ENCODE assay signal across 8 cellular contexts in genomic region chrX:1592863-1593201, GRCh38. TPM values are rescaled to one million over a fixed set of nuclear protein-coding genes. Genes with fewer than 3 reads are reported as not detected.
DNase-seq lines count a peak whose midpoint lies in the region; ATAC-seq and TF ChIP-seq lines count a peak whose summit lies in the region.

No MANE protein-coding gene starts in this region.

- peak; percentile 28 for DNase-seq in activated CD4-positive, alpha-beta T cell treated with anti-CD3 and anti-CD28 coated beads, Interleukin-2, amount 10 ng/mL, durations not matched to agents 7 days and 5 days
- DNase-seq in activated CD4-positive, alpha-beta T cell treated with anti-CD3 and anti-CD28 coated beads, Interleukin-2, amount 50 U/mL, for 48 hours = no peak
- DNase-seq in activated naive CD8-positive, alpha-beta T cell treated with anti-CD3 and anti-CD28 coated beads, Interleukin-2, amount 50 U/mL, for 24 hours = no peak
- DNase-seq in kidney glomerular epithelial cell (lab: John Stamatoyannopoulos, UW) (peak; percentile 7), tibial artery (no peak), HPDE6-E6E7 (ENCODE audit: extremely low spot score) (no peak), sciatic nerve (ENCODE audit: low spot score) (no peak)

- intact Hi-C loops in tibial artery (cut with DNase I; ENCODE audit: low total_unique reads) = loop anchor here (5.0 to 10.0 kb wide), 3 partner anchors 141 to 598 kb away; partner anchors contain the start of genes ASMTL and SLC25A6
- intact Hi-C loops in sciatic nerve (cut with DNase I) = no loop called here

- CTCF ChIA-PET in activated CD4-positive, alpha-beta T cell treated with anti-CD3 and anti-CD28 coated beads, Interleukin-2, amount 10 ng/mL, durations not matched to agents 7 days and 5 days (lab: Charles Lee) = no interaction called here

- peak; percentile 2 for ATAC-seq in HG03469 (IDR thresholded peaks at IDR 0.05; ENCODE audit: unreplicated experiment)
- ATAC-seq in activated naive CD8-positive, alpha-beta T cell treated with anti-CD3 and anti-CD28 coated beads, Interleukin-2, amount 50 U/mL, for 24 hours = peak; percentile 6
- ATAC-seq in sciatic nerve = no peak

- peak overlapping the region; percentile 95 for H3K4me3 Mint-ChIP-seq in activated CD4-positive, alpha-beta T cell treated with anti-CD3 and anti-CD28 coated beads, Interleukin-2, amount 10 ng/mL, durations not matched to agents 7 days and 5 days
- peak overlapping the region; percentile 93 for H3K4me3 Mint-ChIP-seq in activated naive CD8-positive, alpha-beta T cell treated with anti-CD3 and anti-CD28 coated beads, Interleukin-2, amount 50 U/mL, for 24 hours

- H3K9me3 ChIP-seq in tibial artery = no peaks in the 10 kb centered on the region

- H3K9me3 Mint-ChIP-seq in activated CD4-positive, alpha-beta T cell treated with anti-CD3 and anti-CD28 coated beads, Interleukin-2, amount 10 ng/mL, durations not matched to agents 7 days and 5 days = no peaks in the 10 kb centered on the region
- no peaks in the 10 kb centered on the region for H3K9me3 Mint-ChIP-seq in activated naive CD8-positive, alpha-beta T cell treated with anti-CD3 and anti-CD28 coated beads, Interleukin-2, amount 50 U/mL, for 24 hours

- TF ChIP-seq CTCF in tibial artery (IDR thresholded peaks at IDR 0.05) = no peak

- peak overlapping the region; percentile 77 to 83 for H3K4me3 ChIP-seq in tibial artery

- no peaks in the 10 kb centered on the region for H3K27me3 Mint-ChIP-seq in activated CD4-positive, alpha-beta T cell treated with anti-CD3 and anti-CD28 coated beads, Interleukin-2, amount 10 ng/mL, durations not matched to agents 7 days and 5 days
- no peaks in the 10 kb centered on the region for H3K27me3 Mint-ChIP-seq in activated naive CD8-positive, alpha-beta T cell treated with anti-CD3 and anti-CD28 coated beads, Interleukin-2, amount 50 U/mL, for 24 hours

- H3K27ac Mint-ChIP-seq in activated CD4-positive, alpha-beta T cell treated with anti-CD3 and anti-CD28 coated beads, Interleukin-2, amount 10 ng/mL, durations not matched to agents 7 days and 5 days = peak overlapping the region; percentile 94
- peak overlapping the region; percentile 87 for H3K27ac Mint-ChIP-seq in activated naive CD8-positive, alpha-beta T cell treated with anti-CD3 and anti-CD28 coated beads, Interleukin-2, amount 50 U/mL, for 24 hours

- peaks cover 42% of the 10 kb centered on the region for H3K36me3 Mint-ChIP-seq in activated CD4-positive, alpha-beta T cell treated with anti-CD3 and anti-CD28 coated beads, Interleukin-2, amount 10 ng/mL, durations not matched to agents 7 days and 5 days (ENCODE audit: low read depth)
- H3K36me3 Mint-ChIP-seq in activated naive CD8-positive, alpha-beta T cell treated with anti-CD3 and anti-CD28 coated beads, Interleukin-2, amount 50 U/mL, for 24 hours (ENCODE audit: low read depth) = peaks cover 35% of the 10 kb centered on the region

- peak overlapping the region in 1 of 2 donors; percentile 76 for H3K27ac ChIP-seq in tibial artery

- POLR2A ChIA-PET in activated CD4-positive, alpha-beta T cell treated with anti-CD3 and anti-CD28 coated beads, Interleukin-2, amount 10 ng/mL, durations not matched to agents 7 days and 5 days (lab: Charles Lee) = no interaction called here

- no peaks in the 10 kb centered on the region for H3K27me3 ChIP-seq in tibial artery

- H3K36me3 ChIP-seq in tibial artery = peaks cover 37 to 45% (median 41%) of the 10 kb centered on the region in 3 donors

- H3K4me1 ChIP-seq in tibial artery = peaks cover 0 to 22% (median 18%) of the 10 kb centered on the region in 4 donors

- H3K4me1 Mint-ChIP-seq in activated CD4-positive, alpha-beta T cell treated with anti-CD3 and anti-CD28 coated beads, Interleukin-2, amount 10 ng/mL, durations not matched to agents 7 days and 5 days = peaks cover 33% of the 10 kb centered on the region
- peaks cover 27% of the 10 kb centered on the region for H3K4me1 Mint-ChIP-seq in activated naive CD8-positive, alpha-beta T cell treated with anti-CD3 and anti-CD28 coated beads, Interleukin-2, amount 50 U/mL, for 24 hours

RNA-seq across cellular contexts. Expression of gene AKAP17A, which starts 1.4 kb away (rescaled TPM):
- total RNA-seq in activated CD4-positive, alpha-beta T cell treated with anti-CD3 and anti-CD28 coated beads, Interleukin-2, amount 10 ng/mL, durations not matched to agents 7 days and 5 days = 10 to 100 TPM; 61.6 to 66.5 TPM
- 48.5 TPM for total RNA-seq in sciatic nerve

RNA-seq across cellular contexts. Expression of gene ASMT, which starts 22.0 kb away (rescaled TPM):
- not detected for total RNA-seq in activated CD4-positive, alpha-beta T cell treated with anti-CD3 and anti-CD28 coated beads, Interleukin-2, amount 10 ng/mL, durations not matched to agents 7 days and 5 days
- total RNA-seq in sciatic nerve = 0.89 TPM

RNA-seq across cellular contexts. Expression of gene P2RY8, which starts 55.8 kb away (rescaled TPM):
- 100 to 1,000 TPM in 1 of 2 experiments, 10 to 100 TPM in 1; 99.1 to 107 TPM for total RNA-seq in activated CD4-positive, alpha-beta T cell treated with anti-CD3 and anti-CD28 coated beads, Interleukin-2, amount 10 ng/mL, durations not matched to agents 7 days and 5 days
- total RNA-seq in sciatic nerve = 2.5 TPM

Comparison
In these comparisons a context has a peak if more than half of its experiments do, and no peak if none do; other contexts are left out.
1. DNase-seq: peak in activated CD4-positive, alpha-beta T cell treated with anti-CD3 and anti-CD28 coated beads, Interleukin-2, amount 10 ng/mL, durations not matched to agents 7 days and 5 days (single experiment) and kidney glomerular epithelial cell (single experiment); none in activated CD4-positive, alpha-beta T cell treated with anti-CD3 and anti-CD28 coated beads, Interleukin-2, amount 50 U/mL, for 48 hours (0 of 2), activated naive CD8-positive, alpha-beta T cell treated with anti-CD3 and anti-CD28 coated beads, Interleukin-2, amount 50 U/mL, for 24 hours (single experiment), tibial artery (0 of 2), HPDE6-E6E7 (single experiment) and sciatic nerve (single experiment).
2. RNA of gene P2RY8, which starts 55.8 kb away (total RNA-seq): 99.1 to 107 TPM in activated CD4-positive, alpha-beta T cell treated with anti-CD3 and anti-CD28 coated beads, Interleukin-2, amount 10 ng/mL, durations not matched to agents 7 days and 5 days; 2.5 TPM in sciatic nerve (single experiment); every median in the first group is over 10 times any median in the second.